Comparison of ENCODE assay signal across 2 cellular contexts in the genomic region with DNA sequence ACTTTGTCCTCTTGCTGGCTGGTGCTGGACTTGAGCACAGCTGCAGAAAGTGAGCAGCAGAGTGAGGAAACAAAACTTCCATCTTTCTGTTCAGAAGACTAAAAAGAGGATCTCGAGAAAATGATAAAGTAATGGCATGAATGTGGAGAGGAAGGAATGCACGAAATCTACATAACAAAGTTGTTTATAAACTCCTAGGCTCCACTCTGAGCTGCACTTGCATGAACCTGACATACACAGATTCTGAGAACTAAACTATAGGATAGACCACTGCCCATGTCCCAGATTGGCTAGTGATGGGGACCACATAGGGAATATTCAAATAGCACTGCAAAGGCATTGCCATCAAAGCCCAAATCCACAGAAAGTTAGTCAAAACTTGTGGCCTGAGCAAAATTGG.
TF ChIP-seq lines count a peak whose summit lies in the region.

No MANE protein-coding gene starts in this region.

TF ChIP-seq in GM23338, 12 proteins besides CTCF, POLR2A, EP300 and RAD21:
- TF ChIP-seq, protein P1, sequence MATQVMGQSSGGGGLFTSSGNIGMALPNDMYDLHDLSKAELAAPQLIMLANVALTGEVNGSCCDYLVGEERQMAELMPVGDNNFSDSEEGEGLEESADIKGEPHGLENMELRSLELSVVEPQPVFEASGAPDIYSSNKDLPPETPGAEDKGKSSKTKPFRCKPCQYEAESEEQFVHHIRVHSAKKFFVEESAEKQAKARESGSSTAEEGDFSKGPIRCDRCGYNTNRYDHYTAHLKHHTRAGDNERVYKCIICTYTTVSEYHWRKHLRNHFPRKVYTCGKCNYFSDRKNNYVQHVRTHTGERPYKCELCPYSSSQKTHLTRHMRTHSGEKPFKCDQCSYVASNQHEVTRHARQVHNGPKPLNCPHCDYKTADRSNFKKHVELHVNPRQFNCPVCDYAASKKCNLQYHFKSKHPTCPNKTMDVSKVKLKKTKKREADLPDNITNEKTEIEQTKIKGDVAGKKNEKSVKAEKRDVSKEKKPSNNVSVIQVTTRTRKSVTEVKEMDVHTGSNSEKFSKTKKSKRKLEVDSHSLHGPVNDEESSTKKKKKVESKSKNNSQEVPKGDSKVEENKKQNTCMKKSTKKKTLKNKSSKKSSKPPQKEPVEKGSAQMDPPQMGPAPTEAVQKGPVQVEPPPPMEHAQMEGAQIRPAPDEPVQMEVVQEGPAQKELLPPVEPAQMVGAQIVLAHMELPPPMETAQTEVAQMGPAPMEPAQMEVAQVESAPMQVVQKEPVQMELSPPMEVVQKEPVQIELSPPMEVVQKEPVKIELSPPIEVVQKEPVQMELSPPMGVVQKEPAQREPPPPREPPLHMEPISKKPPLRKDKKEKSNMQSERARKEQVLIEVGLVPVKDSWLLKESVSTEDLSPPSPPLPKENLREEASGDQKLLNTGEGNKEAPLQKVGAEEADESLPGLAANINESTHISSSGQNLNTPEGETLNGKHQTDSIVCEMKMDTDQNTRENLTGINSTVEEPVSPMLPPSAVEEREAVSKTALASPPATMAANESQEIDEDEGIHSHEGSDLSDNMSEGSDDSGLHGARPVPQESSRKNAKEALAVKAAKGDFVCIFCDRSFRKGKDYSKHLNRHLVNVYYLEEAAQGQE (IDR thresholded peaks at IDR 0.05; ENCODE audit: unreplicated experiment) = no peak
- no peak for TF ChIP-seq EZH2phosphoT487 (IDR thresholded peaks at IDR 0.05; ENCODE audit: unreplicated experiment)
- no peak for TF ChIP-seq POLR2AphosphoS5 (IDR thresholded peaks at IDR 0.05; ENCODE audit: low read depth)
- no peak for TF ChIP-seq ZNF331 (CRISPR knock-in tag; IDR thresholded peaks at IDR 0.05; ENCODE audit: low read depth)
- no peak for TF ChIP-seq EZH2 (IDR thresholded peaks at IDR 0.05; ENCODE audit: low read depth, unreplicated experiment)
- no peak for TF ChIP-seq ZNF114 (CRISPR knock-in tag; IDR thresholded peaks at IDR 0.05)
- TF ChIP-seq JUNB (IDR thresholded peaks at IDR 0.05; ENCODE audit: unreplicated experiment) = no peak
- TF ChIP-seq NANOG (IDR thresholded peaks at IDR 0.05; ENCODE audit: borderline replicate concordance) = no peak

TF ChIP-seq in H1, 55 proteins besides CTCF, POLR2A, EP300 and RAD21:
- no peak for TF ChIP-seq POLR2AphosphoS5 (IDR thresholded peaks at IDR 0.05; ENCODE audit: low read depth, low read length)
- no peak for TF ChIP-seq RXRA (IDR thresholded peaks at IDR 0.05; ENCODE audit: insufficient read depth, low read depth, low read length)
- TF ChIP-seq RNF2 (IDR thresholded peaks at IDR 0.05; ENCODE audit: borderline replicate concordance, low read depth, low read length, missing control alignments, poor library complexity, severe bottlenecking) = no peak
- no peak for TF ChIP-seq TCF12 (IDR thresholded peaks at IDR 0.05; ENCODE audit: low read depth, low read length)
- TF ChIP-seq GTF2F1 (IDR thresholded peaks at IDR 0.05; ENCODE audit: borderline replicate concordance, low read depth, low read length) = no peak
